Comparison of ENCODE assay signal across 23 cellular contexts in the genomic region with DNA sequence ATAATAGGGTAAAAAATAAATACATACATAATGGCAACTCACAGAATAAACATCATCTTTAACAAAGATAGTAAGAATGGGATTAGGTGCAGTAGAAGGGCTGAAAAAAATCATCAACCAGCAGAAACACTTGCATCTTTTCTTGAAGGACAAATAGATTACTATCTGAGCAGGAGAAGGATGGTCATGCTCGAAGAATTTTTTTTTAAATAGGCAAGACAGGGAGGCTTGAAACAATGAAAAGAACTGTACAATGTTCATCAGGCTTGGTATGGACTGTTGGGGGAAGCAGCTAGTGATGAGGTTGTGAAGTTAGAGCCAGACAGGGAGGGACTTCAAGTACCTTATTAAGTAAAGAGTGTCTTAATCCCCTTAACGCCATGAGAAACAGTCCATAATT.
"Had no signal": no experiment of that assay in that cellular context is flagged by ENCODE, and none has a peak within 500 bp of the region (broad histone marks: within the 10 kb centered on the region; RNA-seq: fewer than 3 reads in every experiment).

No MANE protein-coding gene starts in this region.

- H3K79me2 ChIP-seq: hepatocyte had no signal

- H3K27me3 Mint-ChIP-seq: activated CD8-positive, alpha-beta memory T cell treated with anti-CD3 and anti-CD28 coated beads, Interleukin-2, amount 10 ng/mL, durations not matched to agents 7 days and 5 days; activated naive CD8-positive, alpha-beta T cell treated with anti-CD3 and anti-CD28 coated beads, Interleukin-2, amount 10 ng/mL, durations not matched to agents 7 days and 5 days; activated T-helper 17 cell treated with anti-CD3 and anti-CD28 coated beads, Interleukin-2, amount 50 U/mL, for 72 hours; memory B cell; stimulated activated naive B cell treated with anti-CD40 and anti-IgM and Interleukin-4, amounts not matched to agents 10 μg/mL and 1 μg/mL and 100 μg/mL, for 72 hours had no signal

- ATAC-seq: activated CD4-positive, alpha-beta T cell treated with anti-CD3 and anti-CD28 coated beads for 36 hours; activated CD8-positive, alpha-beta memory T cell treated with anti-CD3 and anti-CD28 coated beads, Interleukin-2, amount 10 ng/mL, durations not matched to agents 7 days and 5 days; activated T-helper 17 cell treated with anti-CD3 and anti-CD28 coated beads, Interleukin-2, amount 50 U/mL, for 72 hours; naive thymus-derived CD8-positive, alpha-beta T cell; psoas muscle; right cardiac atrium; stimulated activated naive B cell treated with anti-CD40 and anti-IgM and Interleukin-4, amounts not matched to agents 10 μg/mL and 1 μg/mL and 100 μg/mL, for 72 hours; WTC11 had no signal

- H3K27me3 ChIP-seq: breast epithelium, hepatocyte, ovary, upper lobe of left lung had no signal

- H3K9me3 ChIP-seq: breast epithelium, ovary, psoas muscle, thoracic aorta, upper lobe of left lung had no signal

- H3K4me3 ChIP-seq: breast epithelium, coronary artery, hepatocyte, ovary, psoas muscle, thoracic aorta, upper lobe of left lung had no signal

- H3K27ac ChIP-seq: breast epithelium, coronary artery, hepatocyte, ovary, psoas muscle, thoracic aorta, upper lobe of left lung had no signal

- H3K4me2 ChIP-seq: hepatocyte had no signal

- H3K36me3 ChIP-seq: breast epithelium, ovary, thoracic aorta, upper lobe of left lung had no signal

- H3K36me3 Mint-ChIP-seq: activated CD8-positive, alpha-beta memory T cell treated with anti-CD3 and anti-CD28 coated beads, Interleukin-2, amount 10 ng/mL, durations not matched to agents 7 days and 5 days; activated naive CD8-positive, alpha-beta T cell treated with anti-CD3 and anti-CD28 coated beads, Interleukin-2, amount 10 ng/mL, durations not matched to agents 7 days and 5 days; memory B cell; naive thymus-derived CD8-positive, alpha-beta T cell; stimulated activated naive B cell treated with anti-CD40 and anti-IgM and Interleukin-4, amounts not matched to agents 10 μg/mL and 1 μg/mL and 100 μg/mL, for 72 hours; WTC11 had no signal

- H3K9me3 Mint-ChIP-seq: activated T-helper 17 cell treated with anti-CD3 and anti-CD28 coated beads, Interleukin-2, amount 50 U/mL, for 72 hours; T-helper 2 cell treated with Interferon-gamma antibody and Interleukin-4, amounts not matched to agents 5 μg/mL and 100 μg/mL, for 36 hours had no signal

- H2AFZ ChIP-seq: hepatocyte had no signal

- H3K4me1 ChIP-seq: breast epithelium, psoas muscle had no signal

- H3K4me1 Mint-ChIP-seq: activated CD4-positive, alpha-beta T cell treated with anti-CD3 and anti-CD28 coated beads for 36 hours; activated CD8-positive, alpha-beta memory T cell treated with anti-CD3 and anti-CD28 coated beads, Interleukin-2, amount 10 ng/mL, durations not matched to agents 7 days and 5 days; activated naive CD8-positive, alpha-beta T cell treated with anti-CD3 and anti-CD28 coated beads, Interleukin-2, amount 10 ng/mL, durations not matched to agents 7 days and 5 days; activated T-helper 17 cell treated with anti-CD3 and anti-CD28 coated beads, Interleukin-2, amount 50 U/mL, for 72 hours; memory B cell; naive thymus-derived CD8-positive, alpha-beta T cell; stimulated activated naive B cell treated with anti-CD40 and anti-IgM and Interleukin-4, amounts not matched to agents 10 μg/mL and 1 μg/mL and 100 μg/mL, for 72 hours had no signal

- FAIRE-seq: endometrium, small intestine, TTC549 had no signal

- H3K27ac Mint-ChIP-seq: activated CD4-positive, alpha-beta T cell treated with anti-CD3 and anti-CD28 coated beads for 36 hours; activated CD8-positive, alpha-beta memory T cell treated with anti-CD3 and anti-CD28 coated beads, Interleukin-2, amount 10 ng/mL, durations not matched to agents 7 days and 5 days; activated naive CD8-positive, alpha-beta T cell treated with anti-CD3 and anti-CD28 coated beads, Interleukin-2, amount 10 ng/mL, durations not matched to agents 7 days and 5 days; activated T-helper 17 cell treated with anti-CD3 and anti-CD28 coated beads, Interleukin-2, amount 50 U/mL, for 72 hours; memory B cell; naive thymus-derived CD8-positive, alpha-beta T cell; stimulated activated naive B cell treated with anti-CD40 and anti-IgM and Interleukin-4, amounts not matched to agents 10 μg/mL and 1 μg/mL and 100 μg/mL, for 72 hours; T-helper 2 cell treated with Interferon-gamma antibody and Interleukin-4, amounts not matched to agents 5 μg/mL and 100 μg/mL, for 36 hours; WTC11 had no signal

- H3K4me3 Mint-ChIP-seq: activated CD4-positive, alpha-beta T cell treated with anti-CD3 and anti-CD28 coated beads for 36 hours; activated CD8-positive, alpha-beta memory T cell treated with anti-CD3 and anti-CD28 coated beads, Interleukin-2, amount 10 ng/mL, durations not matched to agents 7 days and 5 days; activated naive CD8-positive, alpha-beta T cell treated with anti-CD3 and anti-CD28 coated beads, Interleukin-2, amount 10 ng/mL, durations not matched to agents 7 days and 5 days; activated T-helper 17 cell treated with anti-CD3 and anti-CD28 coated beads, Interleukin-2, amount 50 U/mL, for 72 hours; memory B cell; naive thymus-derived CD8-positive, alpha-beta T cell; stimulated activated naive B cell treated with anti-CD40 and anti-IgM and Interleukin-4, amounts not matched to agents 10 μg/mL and 1 μg/mL and 100 μg/mL, for 72 hours; T-helper 2 cell treated with Interferon-gamma antibody and Interleukin-4, amounts not matched to agents 5 μg/mL and 100 μg/mL, for 36 hours; WTC11 had no signal

- DNase-seq: activated CD4-positive, alpha-beta T cell treated with anti-CD3 and anti-CD28 coated beads for 36 hours; activated CD4-positive, alpha-beta T cell treated with anti-CD3 and anti-CD28 coated beads, Interleukin-2, amount 50 U/mL, for 48 hours; activated CD8-positive, alpha-beta memory T cell treated with anti-CD3 and anti-CD28 coated beads, Interleukin-2, amount 10 ng/mL, durations not matched to agents 7 days and 5 days; activated naive CD4-positive, alpha-beta T cell; activated naive CD8-positive, alpha-beta T cell treated with anti-CD3 and anti-CD28 coated beads, Interleukin-2, amount 10 ng/mL, durations not matched to agents 7 days and 5 days; anterior cingulate cortex; naive thymus-derived CD8-positive, alpha-beta T cell; ovary; psoas muscle; right cardiac atrium; small intestine; stimulated activated naive B cell treated with anti-CD40 and anti-IgM and Interleukin-4, amounts not matched to agents 10 μg/mL and 1 μg/mL and 100 μg/mL, for 72 hours; upper lobe of left lung had no signal
